In the genomic region with DNA sequence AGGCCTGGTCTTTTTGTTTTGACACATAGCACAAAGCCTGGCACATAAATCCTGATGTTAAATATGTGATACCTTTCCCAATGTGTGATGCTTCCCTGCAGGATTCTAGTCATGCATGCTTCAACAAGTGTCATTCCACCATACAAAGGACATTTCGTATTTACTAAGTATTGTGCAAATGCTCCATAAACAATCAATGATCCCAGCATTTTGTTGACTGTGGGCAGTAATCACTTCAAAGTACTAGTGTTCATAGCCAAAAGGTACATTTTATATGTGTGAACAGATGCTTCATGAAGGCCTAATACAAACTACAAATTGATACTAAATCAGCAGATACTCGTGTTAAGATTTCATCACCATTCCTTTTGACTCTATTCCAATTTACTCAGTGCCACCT, we compare ENCODE assay signal across 19 cellular contexts. TPM values are rescaled to one million over a fixed set of nuclear protein-coding genes. Genes with fewer than 3 reads are reported as not detected.
A peak's percentile ranks its signal among the peaks of the same experiment; 100 is the strongest.
DNase-seq lines count a peak whose midpoint lies in the region; ATAC-seq and TF ChIP-seq lines count a peak whose summit lies in the region.
"Had no signal": no experiment of that assay in that cellular context is flagged by ENCODE, and none has a peak within 500 bp of the region (broad histone marks: within the 10 kb centered on the region; RNA-seq: fewer than 3 reads in every experiment).

No MANE protein-coding gene starts in this region.

- H3K36me3 ChIP-seq in cardiac muscle cell (peaks cover 28% of the 10 kb centered on the region), Loucy (ENCODE audit: insufficient read depth, low read length) (peaks cover 20% of the 10 kb centered on the region), adipocyte (ENCODE audit: control insufficient read depth, insufficient read depth, low read length, severe bottlenecking) (peaks cover 39% of the 10 kb centered on the region)

- TF ChIP-seq CTCF in cardiac muscle cell (IDR thresholded peaks at IDR 0.05; ENCODE audit: low read depth, low read length) (no peak), Loucy (conservative IDR thresholded peaks at IDR 0.05; ENCODE audit: low read length) (no peak), osteocyte (IDR thresholded peaks at IDR 0.05) (no peak)

- H3K27ac Mint-ChIP-seq in osteocyte (ENCODE audit: unreplicated experiment): peak overlapping the region; percentile 27
- H3K27ac Mint-ChIP-seq: activated naive CD4-positive, alpha-beta T cell treated with anti-CD3 and anti-CD28 coated beads, Interleukin-2, amount 10 ng/mL, durations not matched to agents 7 days and 5 days had no signal

- H3K9ac ChIP-seq in Loucy (ENCODE audit: low read depth, low read length, poor library complexity, severe bottlenecking) (peak overlapping the region; percentile 27), adipocyte (ENCODE audit: low read length) (peak overlapping the region; percentile 13)

- H3K9me2 ChIP-seq in Loucy (replicated peaks; ENCODE audit: low read depth, low read length): no peaks in the 10 kb centered on the region

- peaks cover 8% of the 10 kb centered on the region for H3K4me1 ChIP-seq in cardiac muscle cell (ENCODE audit: low read depth)
- peaks cover 43% of the 10 kb centered on the region for H3K4me1 ChIP-seq in Loucy (ENCODE audit: insufficient read depth, low read length, poor library complexity, severe bottlenecking)
- H3K4me1 ChIP-seq in adipocyte (ENCODE audit: control insufficient read depth, insufficient read depth, low read length): peaks cover 32% of the 10 kb centered on the region

- peaks cover 15% of the 10 kb centered on the region; the same call in 1 of the 2 replicates for H3F3A ChIP-seq in Loucy (ENCODE audit: low read depth)

- H3K27me3 ChIP-seq in cardiac muscle cell (no peaks in the 10 kb centered on the region), Loucy (ENCODE audit: insufficient read depth, low read length, poor library complexity, severe bottlenecking) (no peaks in the 10 kb centered on the region), adipocyte (replicated peaks; ENCODE audit: control insufficient read depth, insufficient read depth, low read length) (no peaks in the 10 kb centered on the region)
- H3K27me3 ChIP-seq: right atrium auricular region, tibial artery had no signal

- H3K4me2 ChIP-seq in Loucy (ENCODE audit: low read depth, low read length, poor library complexity, severe bottlenecking): peak overlapping the region; percentile 88

- peaks cover 42% of the 10 kb centered on the region for H4K20me1 ChIP-seq in Loucy (ENCODE audit: insufficient read depth, low read length, poor library complexity, severe bottlenecking)

- H3K4me3 Mint-ChIP-seq in osteocyte (ENCODE audit: unreplicated experiment): no peak overlapping the region
- H3K4me3 Mint-ChIP-seq: activated naive CD4-positive, alpha-beta T cell treated with anti-CD3 and anti-CD28 coated beads, Interleukin-2, amount 10 ng/mL, durations not matched to agents 7 days and 5 days had no signal

- no peak for ATAC-seq in left cardiac atrium
- no peak for ATAC-seq in GM19328 (IDR thresholded peaks at IDR 0.05; ENCODE audit: unreplicated experiment)
- no peak for ATAC-seq in HG02970 (IDR thresholded peaks at IDR 0.05; ENCODE audit: low FRiP score, unreplicated experiment)
- ATAC-seq: activated CD4-positive, CD25-positive, alpha-beta regulatory T cell treated with anti-CD3 and anti-CD28 coated beads, Interleukin-2, amount 50 U/mL, for 24 hours; lower lobe of right lung; SK-N-SH treated with all-trans-retinoic acid at 6 μM for 48 hours had no signal

- H3K4me3 ChIP-seq in cardiac muscle cell: no peak overlapping the region
- no peak overlapping the region for H3K4me3 ChIP-seq in Loucy (ENCODE audit: low read length, poor library complexity, severe bottlenecking)
- H3K4me3 ChIP-seq in adipocyte (ENCODE audit: low read length): no peak overlapping the region
- H3K4me3 ChIP-seq: lower lobe of right lung, right atrium auricular region, tibial artery had no signal

- H3K79me2 ChIP-seq in Loucy (ENCODE audit: insufficient read depth, low read length): peaks cover 72% of the 10 kb centered on the region

- no peak overlapping the region for H2AFZ ChIP-seq in Loucy (ENCODE audit: low read length)

- DNase-seq in cardiac muscle cell (ENCODE audit: low read depth in 1 of 2, low spot score in 1 of 2) (no peak), left cardiac atrium (no peak), adipocyte (ENCODE audit: low read depth) (no peak), osteocyte (ENCODE audit: extremely low spot score, unreplicated experiment) (no peak)
- no peak for DNase-seq in stimulated activated CD4-positive, alpha-beta T cell treated with anti-CD3 and anti-CD28 coated beads, Interleukin-15, amount 100 ng/mL, for 24 hours
- DNase-seq: activated CD8-positive, alpha-beta memory T cell treated with anti-CD3 and anti-CD28 coated beads, Interleukin-2, amount 50 U/mL, for 48 hours; activated naive CD4-positive, alpha-beta T cell treated with anti-CD3 and anti-CD28 coated beads, Interleukin-2, amount 10 ng/mL, durations not matched to agents 7 days and 5 days; AML-193; COR-L47; lower lobe of right lung; NCI-H1417 treated with DMSO at 0.1 percent for 48 hours; NCI-H2171 treated with DMSO at 0.1 percent for 48 hours; tibial artery had no signal

- intact Hi-C loops in left cardiac atrium (cut with DNase I): loop anchor here (5.0 to 10.0 kb wide), 2 partner anchors 276 to 284 kb away; no protein-coding TSS in a partner anchor

- H3K4me1 Mint-ChIP-seq in osteocyte (ENCODE audit: unreplicated experiment): peaks cover 31% of the 10 kb centered on the region

- H3K27me3 Mint-ChIP-seq in osteocyte (ENCODE audit: unreplicated experiment): no peaks in the 10 kb centered on the region
- H3K27me3 Mint-ChIP-seq: activated naive CD4-positive, alpha-beta T cell treated with anti-CD3 and anti-CD28 coated beads, Interleukin-2, amount 10 ng/mL, durations not matched to agents 7 days and 5 days had no signal

- H3K27ac ChIP-seq in cardiac muscle cell: peak overlapping the region; percentile 65
- H3K27ac ChIP-seq: lower lobe of right lung, right atrium auricular region had no signal

- H3K9me3 Mint-ChIP-seq in osteocyte (ENCODE audit: unreplicated experiment): no peaks in the 10 kb centered on the region
- H3K9me3 Mint-ChIP-seq: activated naive CD4-positive, alpha-beta T cell treated with anti-CD3 and anti-CD28 coated beads, Interleukin-2, amount 10 ng/mL, durations not matched to agents 7 days and 5 days had no signal

- peaks cover 10% of the 10 kb centered on the region for H3K36me3 Mint-ChIP-seq in osteocyte (ENCODE audit: unreplicated experiment)

- H3K9me3 ChIP-seq in cardiac muscle cell (ENCODE audit: low read depth): no peaks in the 10 kb centered on the region
- no peaks in the 10 kb centered on the region for H3K9me3 ChIP-seq in Loucy (ENCODE audit: insufficient read depth, low read depth, low read length)
- no peaks in the 10 kb centered on the region for H3K9me3 ChIP-seq in adipocyte (ENCODE audit: control insufficient read depth, low read length)
- H3K9me3 ChIP-seq: lower lobe of right lung, right atrium auricular region, tibial artery had no signal

RNA-seq across cellular contexts. Expression of a gene that starts 4.4 kb away (rescaled TPM):
- 152 and 161 TPM in 2 replicates for total RNA-seq in cardiac muscle cell
- polyA plus RNA-seq in cardiac muscle cell: 63.7 and 76.9 TPM in 2 replicates
- 10 to 100 TPM; 41.0 to 49.2 TPM for total RNA-seq in left cardiac atrium
- 47.4 and 49.6 TPM in 2 replicates for total RNA-seq in osteocyte

RNA-seq across cellular contexts. Expression of a gene that starts 14.7 kb away (rescaled TPM):
- total RNA-seq in cardiac muscle cell: 20.0 and 27.0 TPM in 2 replicates
- polyA plus RNA-seq in cardiac muscle cell: 61.1 and 97.9 TPM in 2 replicates
- total RNA-seq in left cardiac atrium: 10 to 100 TPM; 12.5 to 13.6 TPM
- total RNA-seq in osteocyte: 22.7 and 25.3 TPM in 2 replicates

RNA-seq across cellular contexts. Expression of a gene that starts 23.0 kb away (rescaled TPM):
- total RNA-seq in cardiac muscle cell (10.6 and 13.9 TPM in 2 replicates), left cardiac atrium (10 to 100 TPM in 1 of 2 donors, 1 to 10 TPM in 1; 7.6 to 13.3 TPM), osteocyte (24.5 and 25.4 TPM in 2 replicates)
- 19.4 and 25.9 TPM in 2 replicates for polyA plus RNA-seq in cardiac muscle cell
